In the genomic region with DNA sequence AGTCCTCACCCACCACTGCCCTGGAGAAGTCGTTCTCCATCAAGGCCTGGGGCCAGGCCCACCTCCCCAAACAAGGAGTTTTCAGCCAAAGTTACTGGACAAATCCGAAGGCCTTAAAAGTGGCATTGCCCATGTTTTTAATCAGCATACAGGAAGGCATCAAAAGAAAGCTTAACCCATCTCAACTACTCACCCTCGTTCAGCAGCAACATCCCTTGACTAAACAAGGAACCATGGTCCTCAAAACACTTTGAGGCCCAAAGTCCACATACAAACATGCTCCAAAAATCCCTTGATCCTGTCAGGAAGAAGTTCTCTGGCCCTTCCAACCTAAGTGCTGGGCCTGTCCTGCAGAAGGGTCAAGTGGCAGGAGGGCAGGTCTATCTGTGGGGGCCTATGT, we compare ENCODE assay signal across 9 cellular contexts. TPM values are rescaled to one million over a fixed set of nuclear protein-coding genes. Genes with fewer than 3 reads are reported as not detected.
DNase-seq lines count a peak whose midpoint lies in the region; ATAC-seq and TF ChIP-seq lines count a peak whose summit lies in the region.
"Had no signal": no experiment of that assay in that cellular context is flagged by ENCODE, and none has a peak within 500 bp of the region (broad histone marks: within the 10 kb centered on the region; RNA-seq: fewer than 3 reads in every experiment).

No MANE protein-coding gene starts in this region.

- 47 to 60% methylated on average over 3 of the region's 3 CpGs for WGBS in lung, 2 donors
- 50 to 52% methylated on average over 3 of the region's 3 CpGs for WGBS in tibial nerve, 2 donors

- H3K4me3 Mint-ChIP-seq in activated T-cell treated with anti-CD3 and anti-CD28 coated beads, Interleukin-2, amount 50 U/mL, for 4 hours, result peak overlapping the region; percentile 93

- no peaks in the 10 kb centered on the region for H3K9me3 Mint-ChIP-seq in activated T-cell treated with anti-CD3 and anti-CD28 coated beads, Interleukin-2, amount 50 U/mL, for 4 hours

- H3K27me3 Mint-ChIP-seq in activated T-cell treated with anti-CD3 and anti-CD28 coated beads, Interleukin-2, amount 50 U/mL, for 4 hours (ENCODE audit: low read depth), result no peaks in the 10 kb centered on the region

- peaks cover 31 to 47% of the 10 kb centered on the region in 2 donors for H3K4me1 ChIP-seq in lung (ENCODE audit: control insufficient read depth in 2 of 2, insufficient read depth in 2 of 2, low read length in 2 of 2)
- peaks cover 0 to 82% (median 60%) of the 10 kb centered on the region in 4 donors for H3K4me1 ChIP-seq in tibial nerve

- no peak for TF ChIP-seq EP300 in tibial nerve (IDR thresholded peaks at IDR 0.05)

- peaks cover 7% of the 10 kb centered on the region for H3K36me3 Mint-ChIP-seq in activated T-cell treated with anti-CD3 and anti-CD28 coated beads, Interleukin-2, amount 50 U/mL, for 4 hours (ENCODE audit: insufficient read depth)

- H3K4me3 ChIP-seq in astrocyte of the cerebellum (ENCODE audit: low read depth, low read length) (peak overlapping the region; percentile 94), lung (peak overlapping the region; percentile 91), tibial nerve (peak overlapping the region; percentile 88 to 99 (median 94))

- peaks cover 76% of the 10 kb centered on the region for H3K4me1 Mint-ChIP-seq in activated T-cell treated with anti-CD3 and anti-CD28 coated beads, Interleukin-2, amount 50 U/mL, for 4 hours (ENCODE audit: low read depth)

- TF ChIP-seq CTCF in astrocyte of the cerebellum (IDR thresholded peaks at IDR 0.05; ENCODE audit: low read depth, low read length, missing control alignments), result no peak
- TF ChIP-seq CTCF in lung (IDR thresholded peaks at IDR 0.05; ENCODE audit: control extremely low read depth, extremely low read depth), result no peak
- no peak for TF ChIP-seq CTCF in tibial nerve (IDR thresholded peaks at IDR 0.05)

- no peak for TF ChIP-seq POLR2A in tibial nerve (IDR thresholded peaks at IDR 0.05)

- H3K36me3 ChIP-seq in lung (ENCODE audit: control insufficient read depth in 2 of 2, insufficient read depth in 2 of 2, low read length in 2 of 2) (peaks cover 0 to 14% of the 10 kb centered on the region in 2 donors), tibial nerve (peaks cover 0 to 10% (median 0%) of the 10 kb centered on the region in 3 donors)

- no peaks in the 10 kb centered on the region for H3K9me3 ChIP-seq in lung (ENCODE audit: control insufficient read depth in 2 of 2, insufficient read depth in 1 of 2, low read length in 1 of 2)
- H3K9me3 ChIP-seq in tibial nerve, result no peaks in the 10 kb centered on the region

- H3K27me3 ChIP-seq in lung (ENCODE audit: control insufficient read depth, insufficient read depth) (no peaks in the 10 kb centered on the region), tibial nerve (no peaks in the 10 kb centered on the region)

- H3K27ac ChIP-seq in lung (ENCODE audit: low read depth in 1 of 2, low read length in 1 of 2) (peak overlapping the region in 1 of 2 donors; percentile 97), tibial nerve (peak overlapping the region in 3 of 4 donors; percentile 98 to 99 (median 99))

- no peak for DNase-seq in activated T-cell treated with anti-CD3 and anti-CD28 coated beads, Interleukin-2, amount 50 U/mL, for 4 hours
- DNase-seq in activated T-cell treated with anti-CD3 and anti-CD28 coated beads for 4 hours (no peak), astrocyte of the cerebellum (ENCODE audit: low read depth) (no peak), lung (ENCODE audit: low spot score) (no peak), tibial nerve (ENCODE audit: low spot score in 2 of 2) (no peak), activated gamma-delta T cell treated with Interleukin-2 at 50 U/mL for 16 hours (no peak), dermis blood vessel endothelial cell (no peak)
- no peak for DNase-seq in activated CD4-positive, alpha-beta T cell treated with anti-CD3 and anti-CD28 coated beads, Interleukin-2, amount 50 U/mL, for 1 hour

- no peak for ATAC-seq in activated T-cell treated with anti-CD3 and anti-CD28 coated beads, Interleukin-2, amount 50 U/mL, for 4 hours
- ATAC-seq in lung (ENCODE audit: insufficient read depth, low FRiP score), result no peak
- ATAC-seq: left lobe of liver had no signal

- in situ Hi-C loops in astrocyte of the cerebellum (cut with HindIII; ENCODE audit: low sequenced_read_pairs), result loop anchor here (10.0 kb wide), 1 partner anchor 151 kb away; no protein-coding TSS in a partner anchor

RNA-seq across cellular contexts. Expression of a gene that starts 1.6 kb away (rescaled TPM):
- total RNA-seq in activated T-cell treated with anti-CD3 and anti-CD28 coated beads, Interleukin-2, amount 50 U/mL, for 4 hours, result 100 to 1,000 TPM; 262 to 285 (median 264) TPM
- total RNA-seq in lung (100 to 1,000 TPM in 1 of 2 donors, 10 to 100 TPM in 1; 94.7 to 283 TPM), tibial nerve (100 to 1,000 TPM in 1 of 4 donors, 10 to 100 TPM in 3; 58.2 to 109 (median 96.7) TPM), dermis blood vessel endothelial cell (160 and 165 TPM in 2 replicates)
- 100 to 1,000 TPM; 274 to 339 TPM for polyA plus RNA-seq in lung
